In the genomic region with DNA sequence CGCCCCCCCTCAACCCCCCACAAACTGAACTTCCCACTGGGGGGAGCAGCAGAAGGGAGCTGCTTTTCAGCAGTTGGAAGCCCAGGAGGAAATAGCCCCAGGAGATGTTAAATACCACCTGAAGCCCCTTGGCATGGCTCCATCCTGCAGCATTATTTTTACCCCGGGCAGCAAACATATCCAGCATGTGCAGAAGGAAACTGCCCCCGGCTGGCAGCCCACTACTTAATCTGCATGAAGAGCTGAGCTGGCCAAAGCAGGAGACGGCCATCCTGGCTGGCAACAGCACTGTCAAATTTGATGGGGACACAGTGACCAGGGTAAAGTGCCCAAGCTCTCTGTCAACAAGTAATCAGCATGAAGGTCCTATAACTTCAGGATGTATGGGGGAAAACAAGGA, we compare ENCODE assay signal across 35 cellular contexts. TPM values are rescaled to one million over a fixed set of nuclear protein-coding genes. Genes with fewer than 3 reads are reported as not detected.
"Had no signal": no experiment of that assay in that cellular context is flagged by ENCODE, and none has a peak within 500 bp of the region (broad histone marks: within the 10 kb centered on the region; RNA-seq: fewer than 3 reads in every experiment).

No MANE protein-coding gene starts in this region.

- H3K9me3 Mint-ChIP-seq: activated CD4-positive, alpha-beta T cell treated with anti-CD3 and anti-CD28 coated beads, Interleukin-2, amount 10 ng/mL, durations not matched to agents 7 days and 5 days; activated naive CD4-positive, alpha-beta T cell treated with anti-CD3 and anti-CD28 coated beads, Interleukin-2, amount 50 U/mL, for 24 hours; activated naive CD8-positive, alpha-beta T cell treated with anti-CD3 and anti-CD28 coated beads, Interleukin-2, amount 10 ng/mL, durations not matched to agents 7 days and 5 days; central memory CD8-positive, alpha-beta T cell had no signal

- H3K4me1 ChIP-seq: ascending aorta, SJCRH30 had no signal

- H3K27ac ChIP-seq: ascending aorta, cardiac muscle cell, KMS-11, SJCRH30, SK-N-MC had no signal

- H3K27ac Mint-ChIP-seq: activated CD4-positive, alpha-beta T cell treated with anti-CD3 and anti-CD28 coated beads for 36 hours; activated CD4-positive, alpha-beta T cell treated with anti-CD3 and anti-CD28 coated beads, Interleukin-2, amount 10 ng/mL, durations not matched to agents 7 days and 5 days; activated CD8-positive, alpha-beta T cell treated with anti-CD3 and anti-CD28 coated beads, Interleukin-2, amount 10 ng/mL, durations not matched to agents 7 days and 5 days; activated naive CD4-positive, alpha-beta T cell treated with anti-CD3 and anti-CD28 coated beads, Interleukin-2, amount 50 U/mL, for 24 hours; activated naive CD8-positive, alpha-beta T cell treated with anti-CD3 and anti-CD28 coated beads, Interleukin-2, amount 10 ng/mL, durations not matched to agents 7 days and 5 days had no signal

- H3K27me3 Mint-ChIP-seq: activated CD4-positive, alpha-beta T cell treated with anti-CD3 and anti-CD28 coated beads for 36 hours; activated CD4-positive, alpha-beta T cell treated with anti-CD3 and anti-CD28 coated beads, Interleukin-2, amount 10 ng/mL, durations not matched to agents 7 days and 5 days; activated naive CD4-positive, alpha-beta T cell treated with anti-CD3 and anti-CD28 coated beads, Interleukin-2, amount 50 U/mL, for 24 hours; activated naive CD8-positive, alpha-beta T cell treated with anti-CD3 and anti-CD28 coated beads, Interleukin-2, amount 10 ng/mL, durations not matched to agents 7 days and 5 days; central memory CD8-positive, alpha-beta T cell had no signal

- H3K4me3 Mint-ChIP-seq: activated CD4-positive, alpha-beta T cell treated with anti-CD3 and anti-CD28 coated beads for 36 hours; activated CD4-positive, alpha-beta T cell treated with anti-CD3 and anti-CD28 coated beads, Interleukin-2, amount 10 ng/mL, durations not matched to agents 7 days and 5 days; activated CD8-positive, alpha-beta T cell treated with anti-CD3 and anti-CD28 coated beads, Interleukin-2, amount 10 ng/mL, durations not matched to agents 7 days and 5 days; activated naive CD4-positive, alpha-beta T cell treated with anti-CD3 and anti-CD28 coated beads, Interleukin-2, amount 50 U/mL, for 24 hours; activated naive CD8-positive, alpha-beta T cell treated with anti-CD3 and anti-CD28 coated beads, Interleukin-2, amount 10 ng/mL, durations not matched to agents 7 days and 5 days; central memory CD8-positive, alpha-beta T cell had no signal

- DNase-seq: activated CD4-positive, alpha-beta T cell treated with anti-CD3 and anti-CD28 coated beads for 36 hours; activated CD4-positive, alpha-beta T cell treated with anti-CD3 and anti-CD28 coated beads, Interleukin-2, amount 10 ng/mL, durations not matched to agents 7 days and 5 days; activated CD4-positive, alpha-beta T cell treated with anti-CD3 and anti-CD28 coated beads, Interleukin-2, amount 50 U/mL, for 48 hours; activated CD8-positive, alpha-beta memory T cell treated with anti-CD3 and anti-CD28 coated beads, Interleukin-2, amount 50 U/mL, for 48 hours; activated CD8-positive, alpha-beta T cell treated with anti-CD3 and anti-CD28 coated beads, Interleukin-2, amount 10 ng/mL, durations not matched to agents 7 days and 5 days; activated effector memory CD4-positive, alpha-beta T cell treated with anti-CD3 and anti-CD28 coated beads, Interleukin-2, amount 50 U/mL, for 16 hours; activated naive CD4-positive, alpha-beta T cell; activated naive CD8-positive, alpha-beta T cell treated with anti-CD3 and anti-CD28 coated beads, Interleukin-2, amount 10 ng/mL, durations not matched to agents 7 days and 5 days; activated T-cell treated with anti-CD3 and anti-CD28 coated beads, Interleukin-2, amount 50 U/mL, for 48 hours; amygdala; NCI-H1092 treated with DMSO at 0.1 percent for 48 hours; NCI-H1417; NCI-H146; NCI-H187; NCI-H2029 treated with DMSO at 0.1 percent for 48 hours; NCI-H226; NCI-H524 treated with DMSO at 0.1 percent for 48 hours; NCI-H748 treated with DMSO at 0.1 percent for 48 hours; SHP77; SJCRH30; T1000 had no signal

- H3K9me3 ChIP-seq: ascending aorta, SJCRH30 had no signal

- H3K4me3 ChIP-seq: ascending aorta, cardiac muscle cell, SJCRH30, SK-N-MC had no signal

- H3K27me3 ChIP-seq: ascending aorta, cardiac muscle cell, SJCRH30 had no signal

- ATAC-seq: activated CD4-positive, alpha-beta T cell treated with anti-CD3 and anti-CD28 coated beads for 36 hours; activated CD4-positive, CD25-positive, alpha-beta regulatory T cell treated with anti-CD3 and anti-CD28 coated beads, Interleukin-2, amount 50 U/mL, for 24 hours; activated CD8-positive, alpha-beta T cell treated with anti-CD3 and anti-CD28 coated beads, Interleukin-2, amount 10 ng/mL, durations not matched to agents 7 days and 5 days; Panc1 had no signal

RNA-seq across cellular contexts. Expression of gene APOA5, which starts 50.9 kb away (rescaled TPM):
- total RNA-seq: activated CD4-positive, alpha-beta T cell treated with anti-CD3 and anti-CD28 coated beads for 36 hours; activated CD4-positive, alpha-beta T cell treated with anti-CD3 and anti-CD28 coated beads, Interleukin-2, amount 10 ng/mL, durations not matched to agents 7 days and 5 days; activated CD8-positive, alpha-beta T cell treated with anti-CD3 and anti-CD28 coated beads, Interleukin-2, amount 10 ng/mL, durations not matched to agents 7 days and 5 days; activated naive CD8-positive, alpha-beta T cell treated with anti-CD3 and anti-CD28 coated beads, Interleukin-2, amount 10 ng/mL, durations not matched to agents 7 days and 5 days; ascending aorta; cardiac muscle cell; chondrocyte; LHCN-M2; NCI-H460; RPMI7951; SJCRH30; T-helper 1 cell treated with Interleukin-12 subunit alpha and Interleukin-12 subunit beta and Interleukin-4 antibody, amounts not matched to agents 30 ng/mL and 1 ng/mL, for 36 hours; T-helper 2 cell treated with Interferon-gamma antibody and Interleukin-4, amounts not matched to agents 100 ng/mL and 5 ng/mL, for 36 hours had no signal
- polyA plus RNA-seq: cardiac muscle cell had no signal
